15 cellular contexts compared by ENCODE assay signal in genomic region chr7:154375956-154376355, GRCh38.
DNase-seq lines count a peak whose midpoint lies in the region; ATAC-seq, FAIRE-seq and TF ChIP-seq lines count a peak whose summit lies in the region.
"Had no signal": no experiment of that assay in that cellular context is flagged by ENCODE, and none has a peak within 500 bp of the region (broad histone marks: within the 10 kb centered on the region; RNA-seq: fewer than 3 reads in every experiment).

No MANE protein-coding gene starts in this region.

- H3K9me3 Mint-ChIP-seq in neural progenitor cell = no peaks in the 10 kb centered on the region

- H3K4me3 Mint-ChIP-seq in neural progenitor cell = no peak overlapping the region
- H3K4me3 Mint-ChIP-seq: CD4-positive, alpha-beta T cell had no signal

- POLR2A ChIA-PET in HepG2 (lab: Yijun Ruan, JAX) = no interaction called here

- intact Hi-C loops in HepG2 (cut with micrococcal nuclease; ENCODE audit: unreplicated experiment) = no loop called here
- intact Hi-C loops in right lobe of liver (cut with DNase I) = no loop called here
- intact Hi-C loops in right cardiac atrium (cut with DNase I) = no loop called here

- H3K27me3 ChIP-seq in HepG2 (ENCODE audit: control insufficient read depth in 1 of 2, insufficient read depth in 2 of 2, low read length in 2 of 2) (peaks cover 0 to 5% of the 10 kb centered on the region in 2 experiments; a peak in 1 of 5 replicates), right lobe of liver (no peaks in the 10 kb centered on the region), bronchial epithelial cell (ENCODE audit: control insufficient read depth, insufficient read depth, low read length) (no peaks in the 10 kb centered on the region), neural progenitor cell (no peaks in the 10 kb centered on the region), smooth muscle cell (ENCODE audit: low read depth) (no peaks in the 10 kb centered on the region), right cardiac atrium (ENCODE audit: control insufficient read depth, insufficient read depth) (no peaks in the 10 kb centered on the region)

- in situ Hi-C loops in HepG2 (cut with HindIII; ENCODE audit: extremely low pct_ligation_motif_present, low pct_unique_long_range_greater_than_20kb) = no loop called here

- H3K4me1 ChIP-seq in HepG2 (ENCODE audit: insufficient read depth, low read length) (no peaks in the 10 kb centered on the region), right lobe of liver (no peaks in the 10 kb centered on the region), neural progenitor cell (peaks cover 13% of the 10 kb centered on the region), smooth muscle cell (ENCODE audit: low read depth) (no peaks in the 10 kb centered on the region), right cardiac atrium (ENCODE audit: control insufficient read depth, insufficient read depth, low read length) (no peaks in the 10 kb centered on the region)

- H3F3A ChIP-seq in neural progenitor cell (ENCODE audit: low read depth) (peaks cover 5% of the 10 kb centered on the region), smooth muscle cell (ENCODE audit: low read depth) (no peaks in the 10 kb centered on the region)

- H3K27ac Mint-ChIP-seq in neural progenitor cell = no peak overlapping the region
- H3K27ac Mint-ChIP-seq: CD4-positive, alpha-beta T cell had no signal

- no peak overlapping the region for H3K9ac ChIP-seq in HepG2 (ENCODE audit: insufficient read depth, low read depth, low read length)
- H3K9ac ChIP-seq in neural progenitor cell = no peak overlapping the region
- no peak overlapping the region for H3K9ac ChIP-seq in smooth muscle cell (ENCODE audit: low read depth)
- H3K9ac ChIP-seq: GM23248 had no signal

- H3K27ac ChIP-seq in HepG2 (ENCODE audit: extremely low read length, insufficient read depth, low read length) (no peak overlapping the region), right lobe of liver (no peak overlapping the region), neural progenitor cell (no peak overlapping the region), smooth muscle cell (ENCODE audit: low read depth) (no peak overlapping the region), right cardiac atrium (ENCODE audit: low read length) (no peak overlapping the region)
- H3K27ac ChIP-seq: GM23248 had no signal

- no peaks in the 10 kb centered on the region for H3K79me2 ChIP-seq in HepG2 (ENCODE audit: insufficient read depth, low read length)
- H3K79me2 ChIP-seq in neural progenitor cell (ENCODE audit: low read depth) = no peaks in the 10 kb centered on the region
- no peaks in the 10 kb centered on the region for H3K79me2 ChIP-seq in smooth muscle cell (ENCODE audit: low read depth)

- H3K4me3 ChIP-seq in HepG2 (replicated peaks in 1 of 3; ENCODE audit: insufficient read depth in 1 of 3, low read depth in 2 of 3, low read length in 3 of 3) (no peak overlapping the region), right lobe of liver (no peak overlapping the region), bronchial epithelial cell (ENCODE audit: low read depth, low read length) (no peak overlapping the region), neural progenitor cell (no peak overlapping the region), smooth muscle cell (no peak overlapping the region), right cardiac atrium (ENCODE audit: low read length) (no peak overlapping the region)
- H3K4me3 ChIP-seq: GM12878, GM23248 had no signal

- H3K36me3 ChIP-seq in HepG2 (replicated peaks in 1 of 2; ENCODE audit: control insufficient read depth in 1 of 2, insufficient read depth in 2 of 2, low read length in 2 of 2) (no peaks in the 10 kb centered on the region), right lobe of liver (no peaks in the 10 kb centered on the region), bronchial epithelial cell (ENCODE audit: control insufficient read depth, insufficient read depth, low read length) (no peaks in the 10 kb centered on the region), neural progenitor cell (no peaks in the 10 kb centered on the region), smooth muscle cell (ENCODE audit: low read depth) (no peaks in the 10 kb centered on the region)

- H3K9me3 ChIP-seq in HepG2 (ENCODE audit: low read length) = no peaks in the 10 kb centered on the region
- H3K9me3 ChIP-seq in right lobe of liver = no peaks in the 10 kb centered on the region
- H3K9me3 ChIP-seq in neural progenitor cell (ENCODE audit: low read depth) = no peaks in the 10 kb centered on the region
- H3K9me3 ChIP-seq in smooth muscle cell (replicated peaks; ENCODE audit: low read depth) = no peaks in the 10 kb centered on the region
- no peaks in the 10 kb centered on the region for H3K9me3 ChIP-seq in right cardiac atrium (ENCODE audit: control insufficient read depth, low read length)

- no peaks in the 10 kb centered on the region for H3K36me3 Mint-ChIP-seq in neural progenitor cell

- no peaks in the 10 kb centered on the region for H3K27me3 Mint-ChIP-seq in neural progenitor cell (ENCODE audit: insufficient read depth, low read depth)
- H3K27me3 Mint-ChIP-seq: CD4-positive, alpha-beta T cell had no signal

- WGBS in HepG2 (ENCODE audit: low lambda C conversion rate) = 10% methylated on average over 5 of the region's 5 CpGs
- WGBS in right lobe of liver (ENCODE audit: insufficient coverage, low coverage, low lambda C conversion rate, missing lambda C conversion rate) = 94% methylated on average over 3 of the region's 5 CpGs
- WGBS in smooth muscle cell (ENCODE audit: low lambda C conversion rate) = 91% methylated on average over 5 of the region's 5 CpGs
- WGBS in right cardiac atrium = 89% methylated on average over 5 of the region's 5 CpGs

- TF ChIP-seq POLR2A in HepG2 (IDR thresholded peaks at IDR 0.05; ENCODE audit: insufficient read depth in 1 of 2, low read depth in 2 of 2, low read length in 2 of 2) (no peak), right lobe of liver (IDR thresholded peaks at IDR 0.05) (no peak)

- H3K4me2 ChIP-seq in HepG2 (ENCODE audit: low read depth, low read length) (no peak overlapping the region), neural progenitor cell (peak overlapping the region; percentile 37), smooth muscle cell (no peak overlapping the region)

- no peak for TF ChIP-seq RAD21 in HepG2 (CRISPR knock-in tag; IDR thresholded peaks at IDR 0.05)

- no TSS peak for BruUV-seq in HepG2 (replicated peaks; lab: Mats Ljungman, UMichigan)

- FAIRE-seq in HepG2 (lab: Jason Lieb, UNC) = no peak
- FAIRE-seq in bronchial epithelial cell (lab: Jason Lieb, UNC) = peak; percentile 58
- FAIRE-seq: GM12878, GM18507 had no signal

- CTCF ChIA-PET in HepG2 (lab: Yijun Ruan, JAX; ENCODE audit: low intra/inter-chr PET ratio, low total read pairs) = no interaction called here

- H3K4me1 Mint-ChIP-seq in neural progenitor cell = peaks cover 9% of the 10 kb centered on the region

- H4K20me1 ChIP-seq in HepG2 (ENCODE audit: insufficient read depth, low read length) (no peaks in the 10 kb centered on the region), neural progenitor cell (ENCODE audit: low read depth) (no peaks in the 10 kb centered on the region), smooth muscle cell (ENCODE audit: low read depth) (no peaks in the 10 kb centered on the region)

- TF ChIP-seq CTCF in HepG2 (CRISPR knock-in tag; IDR thresholded peaks at IDR 0.05) (no peak), right lobe of liver (IDR thresholded peaks at IDR 0.05) (no peak), bronchial epithelial cell (IDR thresholded peaks at IDR 0.05; ENCODE audit: insufficient read depth, low read length, severe bottlenecking) (no peak), neural progenitor cell (IDR thresholded peaks at IDR 0.05) (no peak), smooth muscle cell (IDR thresholded peaks at IDR 0.05; ENCODE audit: borderline replicate concordance, insufficient read depth, poor library complexity, severe bottlenecking) (no peak)

- H2AFZ ChIP-seq in HepG2 (ENCODE audit: low read length) = no peak overlapping the region
- no peak overlapping the region for H2AFZ ChIP-seq in neural progenitor cell (replicated peaks)
- no peak overlapping the region for H2AFZ ChIP-seq in smooth muscle cell (ENCODE audit: low read depth)
- H2AFZ ChIP-seq: GM23248 had no signal

- no peak for TF ChIP-seq EP300 in HepG2 (IDR thresholded peaks at IDR 0.05; ENCODE audit: low read depth in 2 of 2, low read length in 2 of 2)
- TF ChIP-seq EP300 in HepG2 (CRISPR knock-in tag; IDR thresholded peaks at IDR 0.05; ENCODE audit: borderline replicate concordance) = no peak

- DNase-seq in HepG2 (ENCODE audit: low spot score) (no peak), right lobe of liver (no peak), bronchial epithelial cell (ENCODE audit: low read depth) (no peak), neural progenitor cell (ENCODE audit: low spot score) (no peak), smooth muscle cell (lab: John Stamatoyannopoulos, UW; ENCODE audit: unreplicated experiment) (no peak), AG08395 (ENCODE audit: low spot score) (no peak), right cardiac atrium (no peak)
- DNase-seq: 8988T; Calu3; CD4-positive, alpha-beta T cell; DMS 273 treated with DMSO at 0.1 percent for 48 hours; GM23248; H7 had no signal

- no peak for ATAC-seq in HepG2
- no peak for ATAC-seq in right lobe of liver
- ATAC-seq in right cardiac atrium = no peak
- ATAC-seq: GM12878 had no signal

TF ChIP-seq in HepG2, 621 proteins besides CTCF, POLR2A, EP300 and RAD21 (continues in another document):
- TF ChIP-seq NR2C2 (CRISPR knock-in tag; IDR thresholded peaks at IDR 0.05; ENCODE audit: borderline replicate concordance) = no peak
- TF ChIP-seq TRIM24 (CRISPR knock-in tag; IDR thresholded peaks at IDR 0.05) = no peak
- TF ChIP-seq MNT (IDR thresholded peaks at IDR 0.05) = 0 out of 2 replicates have a peak, but pooled peaks have one; percentile 22
